8 cellular contexts compared by ENCODE assay signal in genomic region chr11:93543292-93543977, GRCh38. TPM values are rescaled to one million over a fixed set of nuclear protein-coding genes. Genes with fewer than 3 reads are reported as not detected.
DNase-seq lines count a peak whose midpoint lies in the region; ATAC-seq and TF ChIP-seq lines count a peak whose summit lies in the region.

A gene with protein sequence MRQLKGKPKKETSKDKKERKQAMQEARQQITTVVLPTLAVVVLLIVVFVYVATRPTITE (minus strand): TSS chr11:93543391. CDS start chr11:93479189, 64,202 bp downstream.

- peak; percentile 58 for TF ChIP-seq CTCF in kidney epithelial cell (IDR thresholded peaks at IDR 0.05; ENCODE audit: insufficient read depth, low read length, poor library complexity, severe bottlenecking)

- H3K36me3 ChIP-seq in kidney epithelial cell (ENCODE audit: control insufficient read depth, insufficient read depth, low read length), result no peaks in the 10 kb centered on the region

- peak; percentile 85 for ATAC-seq in HG03354 (IDR thresholded peaks at IDR 0.05; ENCODE audit: poor library complexity, severe bottlenecking, unreplicated experiment)
- ATAC-seq in activated CD4-positive, CD25-positive, alpha-beta regulatory T cell treated with anti-CD3 and anti-CD28 coated beads, Interleukin-2, amount 50 U/mL, for 24 hours, result peak; percentile 71 to 72

- H3K4me3 ChIP-seq in kidney epithelial cell (ENCODE audit: low read depth, low read length), result peak within 1 kb of the TSS; percentile 72

- peak; percentile 25 for TF ChIP-seq POLR2A in GM19099 (IDR thresholded peaks at IDR 0.05; ENCODE audit: extremely low read depth, insufficient read length, low read depth)

- no peaks in the 10 kb centered on the region for H3K27me3 ChIP-seq in kidney epithelial cell (ENCODE audit: control insufficient read depth, insufficient read depth, low read length)

- DNase-seq in AML-193 (lab: John Stamatoyannopoulos, UW) (peak; percentile 69 to 72), NCI-H345 treated with DMSO at 0.1 percent for 48 hours (lab: John Stamatoyannopoulos, UW; ENCODE audit: unreplicated experiment) (peak; percentile 48), cerebellar cortex (ENCODE audit: low spot score) (peak; percentile 57), kidney epithelial cell (ENCODE audit: low read depth) (no peak)
- DNase-seq in stimulated activated CD4-positive, alpha-beta T cell treated with anti-CD3 and anti-CD28 coated beads, Interleukin-15, amount 100 ng/mL, for 48 hours (ENCODE audit: low read depth in 2 of 2), result peak; percentile 49 to 65

RNA-seq across cellular contexts. Expression of the gene that starts here (rescaled TPM):
- 12.7 and 20.8 TPM in 2 replicates for total RNA-seq in kidney epithelial cell
